In the genomic region with DNA sequence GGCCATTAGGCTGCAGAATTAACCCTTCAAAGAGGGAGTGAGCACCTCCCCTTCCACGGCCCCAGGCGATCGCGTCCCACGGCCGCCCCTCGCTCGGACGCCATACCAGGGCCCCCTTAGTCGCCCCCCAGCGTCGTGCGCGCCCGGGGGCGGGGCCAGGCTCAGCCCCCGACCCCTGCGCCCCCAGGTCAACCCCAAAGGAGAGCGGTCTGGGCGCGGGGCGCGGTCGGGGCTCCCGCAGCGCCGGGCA, we compare ENCODE assay signal across 8 cellular contexts. TPM values are rescaled to one million over a fixed set of nuclear protein-coding genes. Genes with fewer than 3 reads are reported as not detected.
A peak's percentile ranks its signal among the peaks of the same experiment; 100 is the strongest.
DNase-seq lines count a peak whose midpoint lies in the region; ATAC-seq and TF ChIP-seq lines count a peak whose summit lies in the region.

No MANE protein-coding gene starts in this region.

- ATAC-seq in T-helper 17 cell: no peak

- H3K4me1 Mint-ChIP-seq in T-helper 17 cell: peaks cover 52% of the 10 kb centered on the region

- no peaks in the 10 kb centered on the region for H3K9me3 ChIP-seq in T-helper 17 cell (ENCODE audit: control insufficient read depth, low read length, poor library complexity, severe bottlenecking)
- H3K9me3 ChIP-seq in sigmoid colon: no peaks in the 10 kb centered on the region

- peak overlapping the region; percentile 94 to 100 (median 100) for H3K27ac ChIP-seq in sigmoid colon

- no peaks in the 10 kb centered on the region for H3K27me3 Mint-ChIP-seq in T-helper 17 cell

- 0 to 1% methylated on average over 27 of the region's 27 CpGs for WGBS in sigmoid colon, 2 donors

- H3K27me3 ChIP-seq in sigmoid colon: no peaks in the 10 kb centered on the region

- peak; percentile 22 for TF ChIP-seq POLR2A in GM15510 (IDR thresholded peaks at IDR 0.05; ENCODE audit: borderline replicate concordance, extremely low read depth, insufficient read length)
- TF ChIP-seq POLR2A in sigmoid colon (IDR thresholded peaks at IDR 0.05): no peak

- H3K4me3 ChIP-seq in fibroblast of villous mesenchyme (ENCODE audit: low read depth, low read length): peak overlapping the region; percentile 75
- H3K4me3 ChIP-seq in sigmoid colon: peak overlapping the region; percentile 61 to 100 (median 96)

- DNase-seq in T-helper 17 cell (no peak), fibroblast of villous mesenchyme (ENCODE audit: low read depth) (no peak), sigmoid colon (no peak), DMS79 (lab: John Stamatoyannopoulos, UW) (no peak), LoVo (ENCODE audit: low spot score) (no peak), HuH-7.5 (ENCODE audit: low spot score) (no peak), cortex of kidney (lab: John Stamatoyannopoulos, UW) (no peak)

- peaks cover 2% of the 10 kb centered on the region for H3K36me3 Mint-ChIP-seq in T-helper 17 cell (ENCODE audit: low read depth)

- TF ChIP-seq EP300 in sigmoid colon (IDR thresholded peaks at IDR 0.05): no peak

- H3K36me3 ChIP-seq in sigmoid colon: no peaks in the 10 kb centered on the region

- intact Hi-C loops in sigmoid colon (cut with DNase I): no loop called here

- H3K27ac Mint-ChIP-seq in T-helper 17 cell: peak overlapping the region; percentile 89

- TF ChIP-seq CTCF in fibroblast of villous mesenchyme (IDR thresholded peaks at IDR 0.05; ENCODE audit: insufficient read depth, low read depth, low read length) (no peak), sigmoid colon (IDR thresholded peaks at IDR 0.05) (no peak)

- peaks cover 0 to 76% (median 64%) of the 10 kb centered on the region in 4 donors for H3K4me1 ChIP-seq in sigmoid colon

- peak overlapping the region; percentile 96 for H3K4me3 Mint-ChIP-seq in T-helper 17 cell

RNA-seq across cellular contexts. Expression of a gene that starts 0.4 kb away (rescaled TPM):
- total RNA-seq in T-helper 17 cell: 10 to 100 TPM; 44.9 to 49.5 TPM
- total RNA-seq in fibroblast of villous mesenchyme: 30.0 and 37.1 TPM in 2 replicates
- 10 to 100 TPM; 42.5 to 56.5 (median 45.3) TPM for total RNA-seq in sigmoid colon
- 10 to 100 TPM in 2 of 3 donors, 1 to 10 TPM in 1; 5.5 to 19.6 (median 12.0) TPM for polyA plus RNA-seq in sigmoid colon

RNA-seq across cellular contexts. Expression of a gene that starts 2.2 kb away (rescaled TPM):
- total RNA-seq in T-helper 17 cell (not detected), fibroblast of villous mesenchyme (not detected in 2 replicates), sigmoid colon (not detected)
- polyA plus RNA-seq in sigmoid colon: not detected

RNA-seq across cellular contexts. Expression of a gene that starts 5.1 kb away (rescaled TPM):
- total RNA-seq in T-helper 17 cell (100 to 1,000 TPM; 553 to 572 TPM), fibroblast of villous mesenchyme (118 and 127 TPM in 2 replicates), sigmoid colon (10 to 100 TPM; 30.1 to 43.2 (median 36.5) TPM)
- polyA plus RNA-seq in sigmoid colon: 10 to 100 TPM in 2 of 3 donors, 1 to 10 TPM in 1; 7.2 to 51.1 (median 11.3) TPM

RNA-seq across cellular contexts. Expression of a gene that starts 34.2 kb away (rescaled TPM):
- total RNA-seq in T-helper 17 cell (1 to 10 TPM; 7.0 to 7.2 TPM), fibroblast of villous mesenchyme (6.1 and 6.9 TPM in 2 replicates), sigmoid colon (1 to 10 TPM; 4.2 to 8.1 (median 6.5) TPM)
- polyA plus RNA-seq in sigmoid colon: 10 to 100 TPM in 2 of 3 donors, 1 to 10 TPM in 1; 7.2 to 13.2 (median 11.2) TPM

RNA-seq across cellular contexts. Expression of a gene that starts 39.8 kb away (rescaled TPM):
- 1 to 10 TPM; 2.0 to 2.6 TPM for total RNA-seq in T-helper 17 cell
- total RNA-seq in fibroblast of villous mesenchyme: 0.32 and 3.9 TPM in 2 replicates
- total RNA-seq in sigmoid colon: under 1 TPM in 1 of 4 donors, not detected in 3; 0.36 TPM
- 1 to 10 TPM in 1 of 3 donors, under 1 TPM in 1, not detected in 1; 0.69 to 2.8 TPM for polyA plus RNA-seq in sigmoid colon
